In genomic region chr21:42233067-42233981, GRCh38 we compare ENCODE assay signal across 8 cellular contexts. TPM values are rescaled to one million over a fixed set of nuclear protein-coding genes. Genes with fewer than 3 reads are reported as not detected.
A peak's percentile ranks its signal among the peaks of the same experiment; 100 is the strongest.
DNase-seq lines count a peak whose midpoint lies in the region; ATAC-seq, FAIRE-seq and TF ChIP-seq lines count a peak whose summit lies in the region.

No MANE protein-coding gene starts in this region.

- no peak for TF ChIP-seq CTCF in nephron progenitor cell (IDR thresholded peaks at IDR 0.05)
- TF ChIP-seq CTCF in suprapubic skin (IDR thresholded peaks at IDR 0.05): peak; percentile 26 to 37

- H3K27ac ChIP-seq in esophagus (ENCODE audit: low read depth in 2 of 2, low read length in 1 of 2): peak overlapping the region; percentile 43 to 84
- peak overlapping the region; percentile 77 for H3K27ac ChIP-seq in suprapubic skin

- peaks cover 4% of the 10 kb centered on the region for H3K36me3 Mint-ChIP-seq in nephron progenitor cell (ENCODE audit: low read depth)

- H3K9me3 Mint-ChIP-seq in nephron progenitor cell: no peaks in the 10 kb centered on the region

- ATAC-seq in HG02571 (IDR thresholded peaks at IDR 0.05; ENCODE audit: unreplicated experiment): peak; percentile 46

- WGBS in esophagus, 2 donors: 22 to 25% methylated on average over 14 of the region's 14 CpGs
- WGBS in suprapubic skin: 13% methylated on average over 14 of the region's 14 CpGs

- no peak for TF ChIP-seq EP300 in suprapubic skin (IDR thresholded peaks at IDR 0.05)

- H3K9me3 ChIP-seq in esophagus (ENCODE audit: control insufficient read depth in 2 of 2, insufficient read depth in 1 of 2, low read depth in 1 of 2, low read length in 1 of 2): no peaks in the 10 kb centered on the region
- H3K9me3 ChIP-seq in suprapubic skin: no peaks in the 10 kb centered on the region

- no peak overlapping the region for H3K27ac Mint-ChIP-seq in nephron progenitor cell

- no peaks in the 10 kb centered on the region for H3K27me3 ChIP-seq in esophagus (ENCODE audit: control insufficient read depth in 1 of 2, insufficient read depth in 2 of 2, low read length in 2 of 2)
- H3K27me3 ChIP-seq in suprapubic skin: no peaks in the 10 kb centered on the region

- peak; percentile 71 for DNase-seq in GM12892 (ENCODE audit: insufficient read length)
- DNase-seq in NCI-H69 (lab: John Stamatoyannopoulos, UW): peak; percentile 79
- DNase-seq in activated CD8-positive, alpha-beta memory T cell treated with anti-CD3 and anti-CD28 coated beads, Interleukin-2, amount 50 U/mL, for 1 hour (ENCODE audit: extremely low read depth): peak; percentile 70
- no peak for DNase-seq in nephron progenitor cell
- DNase-seq in suprapubic skin (ENCODE audit: low spot score in 2 of 2): peak; percentile 92 to 93
- no peak for DNase-seq in dedifferentiated amniotic fluid mesenchymal stem cell (ENCODE audit: extremely low spot score)

- peak; percentile 98 for FAIRE-seq in GM12892 (lab: Jason Lieb, UNC)

- peaks cover 15 to 41% of the 10 kb centered on the region in 2 donors for H3K4me1 ChIP-seq in esophagus (ENCODE audit: control insufficient read depth in 2 of 2, insufficient read depth in 2 of 2, low read length in 1 of 2)
- H3K4me1 ChIP-seq in suprapubic skin: peaks cover 95% of the 10 kb centered on the region

- H3K4me3 Mint-ChIP-seq in nephron progenitor cell: peak overlapping the region; percentile 61

- H3K4me3 ChIP-seq in esophagus (ENCODE audit: low read depth in 1 of 2, low read length in 2 of 2) (no peak overlapping the region), suprapubic skin (no peak overlapping the region)

- peaks cover 18% of the 10 kb centered on the region for H3K27me3 Mint-ChIP-seq in nephron progenitor cell (ENCODE audit: low read depth, poor library complexity)

- H3K36me3 ChIP-seq in esophagus (ENCODE audit: control insufficient read depth in 2 of 2, insufficient read depth in 2 of 2, low read length in 1 of 2): no peaks in the 10 kb centered on the region
- no peaks in the 10 kb centered on the region for H3K36me3 ChIP-seq in suprapubic skin

- no peak for TF ChIP-seq POLR2A in GM12892 (IDR thresholded peaks at IDR 0.05; ENCODE audit: low read depth, low read length)
- TF ChIP-seq POLR2A in suprapubic skin (IDR thresholded peaks at IDR 0.05): peak in 1 of 2 donors; percentile 21

- peaks cover 66% of the 10 kb centered on the region for H3K4me1 Mint-ChIP-seq in nephron progenitor cell

RNA-seq across cellular contexts. Expression of gene ABCG1, which starts 14.4 kb away (rescaled TPM):
- 1.0 TPM for polyA plus RNA-seq in GM12892 (2012; ENCODE audit: missing spikeins)
- polyA plus RNA-seq in esophagus: 1 to 10 TPM; 2.8 TPM
- 10 to 100 TPM; 32.0 to 54.0 (median 35.2) TPM for total RNA-seq in suprapubic skin

Comparison
In these comparisons a context has a peak if more than half of its experiments do, and no peak if none do; other contexts are left out.
1. DNase-seq: peak in GM12892 (single experiment), NCI-H69 (single experiment), activated CD8-positive, alpha-beta memory T cell treated with anti-CD3 and anti-CD28 coated beads, Interleukin-2, amount 50 U/mL, for 1 hour (single experiment) and suprapubic skin (2 of 2); none in nephron progenitor cell (single experiment) and dedifferentiated amniotic fluid mesenchymal stem cell (single experiment).